In the genomic region with DNA sequence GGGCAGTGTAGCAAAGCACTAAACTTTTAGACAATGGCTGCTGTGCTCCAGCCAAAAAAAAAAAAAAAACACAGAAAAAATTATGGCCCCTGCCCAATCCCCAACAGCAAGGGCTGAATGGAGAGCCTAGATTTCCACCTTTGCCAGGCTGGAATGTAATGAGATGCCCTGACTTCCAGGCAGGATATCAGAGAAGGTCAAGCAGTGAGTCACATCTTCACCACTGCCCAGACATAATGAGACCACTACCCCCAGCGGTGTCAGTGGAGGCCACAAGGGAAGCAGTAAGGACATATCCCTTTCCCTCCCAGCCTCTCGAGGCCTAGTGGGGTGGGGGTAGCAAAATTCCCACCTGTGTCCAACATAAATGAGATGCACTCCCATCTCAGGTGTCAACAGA, we compare ENCODE assay signal across 14 cellular contexts.
"Had no signal": no experiment of that assay in that cellular context is flagged by ENCODE, and none has a peak within 500 bp of the region (broad histone marks: within the 10 kb centered on the region; RNA-seq: fewer than 3 reads in every experiment).

No MANE protein-coding gene starts in this region.

- H3K27me3 ChIP-seq: gastrocnemius medialis, heart right ventricle, neural progenitor cell, pancreas had no signal

- H3K4me2 ChIP-seq: neural progenitor cell had no signal

- H3K9me3 ChIP-seq: gastrocnemius medialis, pancreas had no signal

- H3K4me1 ChIP-seq: gastrocnemius medialis, heart right ventricle, pancreas had no signal

- H3K36me3 ChIP-seq: gastrocnemius medialis, heart right ventricle, neural progenitor cell, pancreas had no signal

- ATAC-seq: activated T-helper 17 cell treated with anti-CD3 and anti-CD28 coated beads, Interleukin-2, amount 50 U/mL, for 72 hours; gastrocnemius medialis; heart right ventricle; pancreas; stimulated activated memory B cell treated with anti-CD40 and anti-IgM and Interleukin-4, amounts not matched to agents 10 μg/mL and 1 μg/mL and 100 μg/mL, for 72 hours had no signal

- H3K4me3 ChIP-seq: dorsolateral prefrontal cortex, gastrocnemius medialis, heart right ventricle, lung, neural progenitor cell, pancreas had no signal

- H3K27ac ChIP-seq: dorsolateral prefrontal cortex, gastrocnemius medialis, heart right ventricle, neural progenitor cell, pancreas had no signal

- DNase-seq: activated B cell treated with CpG ODN at 0.5 μM for 24 hours; activated CD4-positive, alpha-beta T cell treated with anti-CD3 and anti-CD28 coated beads, Interleukin-2, amount 10 ng/mL, durations not matched to agents 24 days and 14 days; activated naive CD4-positive, alpha-beta T cell treated with Interleukin-2 at 50 U/mL for 16 hours; dorsolateral prefrontal cortex; endodermal cell; gastrocnemius medialis; heart right ventricle; midbrain; pancreas; stimulated activated CD4-positive, alpha-beta T cell treated with anti-CD3 and anti-CD28 coated beads, Interleukin-2, amount 100 ng/mL, for 48 hours had no signal

- H3K9ac ChIP-seq: neural progenitor cell had no signal
